Comparison of ENCODE assay signal across 8 cellular contexts in the genomic region with DNA sequence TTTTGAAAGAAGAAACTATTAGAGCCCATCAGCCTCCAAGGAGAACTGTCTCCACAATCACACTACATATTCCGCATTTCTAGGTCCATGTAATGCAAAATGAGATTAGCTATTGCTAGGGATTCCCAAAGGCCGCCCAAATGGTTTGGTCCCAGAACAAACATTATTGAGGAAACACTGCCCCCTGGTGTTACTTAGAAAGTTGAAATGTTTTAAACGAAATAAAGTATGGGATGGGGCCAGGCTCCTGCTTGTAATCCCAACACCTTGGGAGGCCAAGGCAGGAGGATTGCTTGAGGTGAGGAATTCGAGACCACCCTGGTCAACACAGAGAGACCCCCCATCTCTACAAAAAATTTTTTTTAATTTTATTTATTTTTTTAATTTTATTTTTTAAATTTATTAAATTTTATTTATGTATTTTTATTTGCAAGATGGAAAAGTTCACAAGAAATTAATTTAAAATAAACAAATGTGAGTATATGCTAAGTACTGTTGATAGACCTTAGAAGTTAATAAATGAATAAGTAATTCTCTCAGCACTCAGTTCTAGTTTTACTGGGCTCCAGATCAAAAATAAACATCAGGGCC. TPM values are rescaled to one million over a fixed set of nuclear protein-coding genes. Genes with fewer than 3 reads are reported as not detected.
DNase-seq lines count a peak whose midpoint lies in the region; ATAC-seq, FAIRE-seq and TF ChIP-seq lines count a peak whose summit lies in the region.

No MANE protein-coding gene starts in this region.

- POLR2A ChIA-PET in AG04449 (lab: Yijun Ruan, JAX) (no interaction called here), endothelial cell of umbilical vein (lab: Charles Lee) (no interaction called here)

- CTCF ChIA-PET in AG04449 (lab: Yijun Ruan, JAX) (interaction anchor here (0.6 to 18.2 kb wide), 39 partner anchors 11 to 303 kb away, joined by 3 to 409 read pairs (median 4); a partner anchor contains a TSS), endothelial cell of umbilical vein (lab: Charles Lee) (interaction anchor here (0.6 to 12.9 kb wide), 66 partner anchors 9 to 343 kb away, joined by 3 to 418 read pairs (median 5); a partner anchor contains a TSS)

- H3K79me2 ChIP-seq in SU-DHL-6 (ENCODE audit: insufficient read depth, low read length): no peaks in the 10 kb centered on the region
- no peaks in the 10 kb centered on the region for H3K79me2 ChIP-seq in endothelial cell of umbilical vein (ENCODE audit: control insufficient read depth, insufficient read depth, low read length)

- no peak for DNase-seq in AG04449 (ENCODE audit: low read depth, low spot score)
- DNase-seq in GM10266 (ENCODE audit: extremely low spot score): peak; percentile 66
- DNase-seq in NCI-H1694 (lab: John Stamatoyannopoulos, UW): peak; percentile 91
- peak; percentile 61 for DNase-seq in endothelial cell of umbilical vein (ENCODE audit: low read depth, low spot score)
- peak; percentile 69 for DNase-seq in middle frontal gyrus (ENCODE audit: extremely low spot score, low spot score)
- DNase-seq in activated CD4-positive, CD25-positive, alpha-beta regulatory T cell (lab: John Stamatoyannopoulos, UW): no peak

- peaks cover 3% of the 10 kb centered on the region; the same call in 1 of the 2 replicates for H3F3A ChIP-seq in SU-DHL-6 (ENCODE audit: insufficient read depth)

- H2AFZ ChIP-seq in SU-DHL-6 (ENCODE audit: low read depth, low read length, severe bottlenecking) (no peak overlapping the region), endothelial cell of umbilical vein (ENCODE audit: low read depth, low read length) (no peak overlapping the region)

- H3K27ac ChIP-seq in SU-DHL-6 (ENCODE audit: low read depth, low read length): no peak overlapping the region
- H3K27ac ChIP-seq in endothelial cell of umbilical vein (ENCODE audit: insufficient read depth, low read depth, low read length): no peak overlapping the region

- no peaks in the 10 kb centered on the region for H4K20me1 ChIP-seq in SU-DHL-6 (ENCODE audit: low read depth, low read length)
- H4K20me1 ChIP-seq in endothelial cell of umbilical vein (replicated peaks; ENCODE audit: control insufficient read depth, extremely low read depth, insufficient read depth, low read length): no peaks in the 10 kb centered on the region

- peak; percentile 73 for FAIRE-seq in endothelial cell of umbilical vein (lab: Jason Lieb, UNC)

- no peak for TF ChIP-seq POLR2A in endothelial cell of umbilical vein (IDR thresholded peaks at IDR 0.05; ENCODE audit: low read depth, low read length)

- no peaks in the 10 kb centered on the region for H3K9me2 ChIP-seq in SU-DHL-6 (replicated peaks; ENCODE audit: insufficient read depth, low read length)

- no peaks in the 10 kb centered on the region for H3K9me1 ChIP-seq in endothelial cell of umbilical vein (replicated peaks; ENCODE audit: control insufficient read depth, extremely low read depth, insufficient read depth, low read length)

- H3K4me1 ChIP-seq in endothelial cell of umbilical vein (ENCODE audit: control insufficient read depth, extremely low read depth, insufficient read depth, low read length): peaks cover 6% of the 10 kb centered on the region

- no peak overlapping the region for H3K4me2 ChIP-seq in SU-DHL-6 (ENCODE audit: low read depth, low read length, poor library complexity, severe bottlenecking)
- H3K4me2 ChIP-seq in endothelial cell of umbilical vein (ENCODE audit: insufficient read depth, low read length): no peak overlapping the region

- BruUV-seq in endothelial cell of umbilical vein (replicated peaks; lab: Mats Ljungman, UMichigan): no TSS peak

- no peaks in the 10 kb centered on the region for H3K36me3 ChIP-seq in SU-DHL-6 (ENCODE audit: low read length)
- H3K36me3 ChIP-seq in endothelial cell of umbilical vein (ENCODE audit: control insufficient read depth in 2 of 2, extremely low read depth in 1 of 2, insufficient read depth in 2 of 2, low read length in 2 of 2): peaks cover 2 to 3% of the 10 kb centered on the region in 2 experiments

- TF ChIP-seq CTCF in AG04449 (IDR thresholded peaks at IDR 0.05; ENCODE audit: insufficient read depth, low read length, missing control alignments) (peak; percentile 34), GM10266 (IDR thresholded peaks at IDR 0.05; ENCODE audit: control insufficient read depth, insufficient read depth, low read depth, missing control alignments) (peak; percentile 59), SU-DHL-6 (IDR thresholded peaks at IDR 0.05; ENCODE audit: insufficient read depth, low read length, poor library complexity, severe bottlenecking) (peak; percentile 44), endothelial cell of umbilical vein (IDR thresholded peaks at IDR 0.05; ENCODE audit: extremely low read depth in 1 of 2, insufficient read depth in 1 of 2, low read depth in 1 of 2, low read length in 2 of 2) (peak; percentile 28 to 36)

- intact Hi-C loops in endothelial cell of umbilical vein (cut with micrococcal nuclease): loop anchor here (1.0 to 10.0 kb wide), 5 partner anchors 97 to 303 kb away; no protein-coding TSS in a partner anchor

- no peak for ATAC-seq in HG02852 (IDR thresholded peaks at IDR 0.05; ENCODE audit: unreplicated experiment)

- H3K9me3 ChIP-seq in SU-DHL-6 (ENCODE audit: insufficient read depth, low read length) (no peaks in the 10 kb centered on the region), endothelial cell of umbilical vein (replicated peaks; ENCODE audit: control insufficient read depth, insufficient read depth, low read length) (no peaks in the 10 kb centered on the region)

- dilution Hi-C loops in endothelial cell of umbilical vein (cut with MboI; ENCODE audit: extremely low pct_ligation_motif_present, low sequenced_read_pairs): no loop called here

- H3K9ac ChIP-seq in SU-DHL-6 (ENCODE audit: low read length) (no peak overlapping the region), endothelial cell of umbilical vein (replicated peaks; ENCODE audit: extremely low read depth, insufficient read depth, low read length) (no peak overlapping the region)

- no peak overlapping the region for H3K4me3 ChIP-seq in AG04449 (ENCODE audit: low read depth, low read length)
- H3K4me3 ChIP-seq in SU-DHL-6 (ENCODE audit: insufficient read depth, low read length, poor library complexity, severe bottlenecking): no peak overlapping the region
- no peak overlapping the region for H3K4me3 ChIP-seq in endothelial cell of umbilical vein (replicated peaks in 1 of 3; ENCODE audit: insufficient read depth in 1 of 3, low read depth in 1 of 3, low read length in 3 of 3)

- H3K27me3 ChIP-seq in SU-DHL-6 (ENCODE audit: low read length) (no peaks in the 10 kb centered on the region), endothelial cell of umbilical vein (ENCODE audit: control insufficient read depth in 2 of 2, insufficient read depth in 2 of 2, low read length in 2 of 2) (no peaks in the 10 kb centered on the region)

RNA-seq across cellular contexts. Expression of a gene that starts 5.5 kb away (rescaled TPM):
- 12.1 and 12.9 TPM in 2 replicates for total RNA-seq in endothelial cell of umbilical vein
- polyA plus RNA-seq in endothelial cell of umbilical vein: 11.9 and 12.8 TPM in 2 replicates
- 15.1 and 15.5 TPM in 2 replicates for polyA plus RNA-seq in endothelial cell of umbilical vein (2011; cell fraction: cytosol; rRNA removed)
- polyA plus RNA-seq in endothelial cell of umbilical vein (2011; cell fraction: nucleus; rRNA removed): 17.3 and 21.9 TPM in 2 replicates
- polyA plus RNA-seq in endothelial cell of umbilical vein (2012): 14.2 and 15.7 TPM in 2 replicates
- 36.9 and 50.5 TPM in 2 replicates for polyA minus RNA-seq in endothelial cell of umbilical vein
- polyA minus RNA-seq in endothelial cell of umbilical vein (2011; cell fraction: cytosol; rRNA and poly(A)+ RNA removed): 11.0 TPM
- polyA minus RNA-seq in endothelial cell of umbilical vein (2011; cell fraction: nucleus; rRNA and poly(A)+ RNA removed): 10.3 and 16.5 TPM in 2 replicates

RNA-seq across cellular contexts. Expression of a gene that starts 14.7 kb away (rescaled TPM):
- 5.2 and 7.1 TPM in 2 replicates for total RNA-seq in endothelial cell of umbilical vein
- 2.7 and 3.2 TPM in 2 replicates for polyA plus RNA-seq in endothelial cell of umbilical vein
- polyA plus RNA-seq in endothelial cell of umbilical vein (2011; cell fraction: cytosol; rRNA removed): 0.32 and 0.44 TPM in 2 replicates
- 17.4 and 20.5 TPM in 2 replicates for polyA plus RNA-seq in endothelial cell of umbilical vein (2011; cell fraction: nucleus; rRNA removed)
- 2.1 and 2.5 TPM in 2 replicates for polyA plus RNA-seq in endothelial cell of umbilical vein (2012)
- polyA minus RNA-seq in endothelial cell of umbilical vein: 4.2 and 6.0 TPM in 2 replicates
- not detected for polyA minus RNA-seq in endothelial cell of umbilical vein (2011; cell fraction: cytosol; rRNA and poly(A)+ RNA removed)
- 6.4 and 6.8 TPM in 2 replicates for polyA minus RNA-seq in endothelial cell of umbilical vein (2011; cell fraction: nucleus; rRNA and poly(A)+ RNA removed)

RNA-seq across cellular contexts. Expression of a gene that starts 21.6 kb away (rescaled TPM):
- 41.0 and 44.0 TPM in 2 replicates for total RNA-seq in endothelial cell of umbilical vein
- 51.1 and 55.7 TPM in 2 replicates for polyA plus RNA-seq in endothelial cell of umbilical vein
- 38.1 and 39.2 TPM in 2 replicates for polyA plus RNA-seq in endothelial cell of umbilical vein (2011; cell fraction: cytosol; rRNA removed)
- 60.0 and 63.9 TPM in 2 replicates for polyA plus RNA-seq in endothelial cell of umbilical vein (2011; cell fraction: nucleus; rRNA removed)
- polyA plus RNA-seq in endothelial cell of umbilical vein (2012): 35.5 and 39.9 TPM in 2 replicates
- 24.6 and 27.9 TPM in 2 replicates for polyA minus RNA-seq in endothelial cell of umbilical vein
- 5.8 TPM for polyA minus RNA-seq in endothelial cell of umbilical vein (2011; cell fraction: cytosol; rRNA and poly(A)+ RNA removed)
- polyA minus RNA-seq in endothelial cell of umbilical vein (2011; cell fraction: nucleus; rRNA and poly(A)+ RNA removed): 14.1 and 15.9 TPM in 2 replicates

RNA-seq across cellular contexts. Expression of a gene that starts 22.9 kb away (rescaled TPM):
- total RNA-seq in endothelial cell of umbilical vein: 58.2 and 59.5 TPM in 2 replicates
- polyA plus RNA-seq in endothelial cell of umbilical vein: 68.1 and 76.1 TPM in 2 replicates
- polyA plus RNA-seq in endothelial cell of umbilical vein (2011; cell fraction: cytosol; rRNA removed): 51.6 and 53.2 TPM in 2 replicates
- 59.8 and 67.6 TPM in 2 replicates for polyA plus RNA-seq in endothelial cell of umbilical vein (2011; cell fraction: nucleus; rRNA removed)
- polyA plus RNA-seq in endothelial cell of umbilical vein (2012): 39.7 and 46.3 TPM in 2 replicates
- polyA minus RNA-seq in endothelial cell of umbilical vein: 131 and 150 TPM in 2 replicates
- polyA minus RNA-seq in endothelial cell of umbilical vein (2011; cell fraction: cytosol; rRNA and poly(A)+ RNA removed): 26.6 TPM
- polyA minus RNA-seq in endothelial cell of umbilical vein (2011; cell fraction: nucleus; rRNA and poly(A)+ RNA removed): 41.5 and 52.4 TPM in 2 replicates

RNA-seq across cellular contexts. Expression of a gene that starts 51.4 kb away (rescaled TPM):
- 23.3 and 24.0 TPM in 2 replicates for total RNA-seq in endothelial cell of umbilical vein
- 52.0 and 52.9 TPM in 2 replicates for polyA plus RNA-seq in endothelial cell of umbilical vein
- polyA plus RNA-seq in endothelial cell of umbilical vein (2011; cell fraction: cytosol; rRNA removed): 32.0 and 36.7 TPM in 2 replicates
- polyA plus RNA-seq in endothelial cell of umbilical vein (2011; cell fraction: nucleus; rRNA removed): 114 and 121 TPM in 2 replicates
- polyA plus RNA-seq in endothelial cell of umbilical vein (2012): 21.3 and 21.7 TPM in 2 replicates
- polyA minus RNA-seq in endothelial cell of umbilical vein: 24.0 and 33.6 TPM in 2 replicates
- polyA minus RNA-seq in endothelial cell of umbilical vein (2011; cell fraction: cytosol; rRNA and poly(A)+ RNA removed): 11.8 TPM
- 14.6 and 15.0 TPM in 2 replicates for polyA minus RNA-seq in endothelial cell of umbilical vein (2011; cell fraction: nucleus; rRNA and poly(A)+ RNA removed)

Comparison
In these comparisons a context has a peak if more than half of its experiments do, and no peak if none do; other contexts are left out.
1. DNase-seq: peak in GM10266 (single experiment), NCI-H1694 (single experiment), endothelial cell of umbilical vein (single experiment) and middle frontal gyrus (single experiment); none in AG04449 (single experiment) and activated CD4-positive, CD25-positive, alpha-beta regulatory T cell (0 of 4).
2. Peak in every context shown above with its lines, with median percentiles within 50 percentile points of each other: CTCF ChIP-seq.